ENCODE assay signal across 23 cellular contexts in the genomic region with DNA sequence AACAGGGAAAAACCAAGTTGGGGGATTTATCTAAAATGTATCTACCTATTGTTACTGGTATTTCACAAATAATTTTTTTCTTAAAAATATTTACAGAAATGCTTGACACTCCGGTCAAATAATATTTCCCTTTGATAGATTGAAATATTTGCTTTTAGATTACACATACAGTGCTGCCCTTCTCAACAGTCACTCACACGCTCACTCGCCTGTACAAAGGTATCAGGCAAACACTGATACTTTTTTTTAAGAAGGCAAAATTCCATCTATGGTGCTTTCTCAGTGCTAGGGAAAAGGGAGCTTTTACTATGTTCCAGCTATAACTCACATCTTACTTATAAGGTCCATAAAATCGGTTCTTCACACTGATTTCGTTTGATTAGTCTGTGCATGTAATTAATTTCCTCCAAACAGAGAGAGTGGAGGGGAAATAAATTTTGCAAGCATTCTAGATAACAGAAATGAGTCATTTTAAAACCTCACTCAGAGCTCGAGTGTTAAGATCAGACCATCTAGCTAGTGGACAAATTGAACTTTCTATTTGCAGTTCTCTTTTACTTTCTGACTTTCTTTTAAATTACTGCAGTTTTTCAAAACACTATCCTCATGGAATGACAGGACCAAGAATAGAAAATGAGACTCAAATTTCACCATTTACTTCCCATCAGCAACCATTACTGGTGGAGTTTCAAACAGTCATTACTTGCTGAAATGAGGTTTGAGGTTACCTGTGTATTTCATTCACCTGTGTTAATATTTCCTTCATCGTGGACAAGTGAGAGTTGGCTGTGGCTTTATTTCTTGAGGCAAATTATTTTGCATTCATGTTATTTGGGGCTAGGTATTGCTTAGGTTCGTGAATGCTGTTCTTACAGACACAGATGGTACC.
DNase-seq lines count a peak whose midpoint lies in the region; ATAC-seq, FAIRE-seq and TF ChIP-seq lines count a peak whose summit lies in the region.
"Had no signal": no experiment of that assay in that cellular context is flagged by ENCODE, and none has a peak within 500 bp of the region (broad histone marks: within the 10 kb centered on the region; RNA-seq: fewer than 3 reads in every experiment).

No MANE protein-coding gene starts in this region.

- WGBS in gastroesophageal sphincter (ENCODE audit: low coverage in 1 of 2), 2 donors = 78 to 79% methylated on average over 8 of the region's 8 CpGs

- H3K4me1 ChIP-seq in left ventricle myocardium inferior = no peaks in the 10 kb centered on the region
- no peaks in the 10 kb centered on the region for H3K4me1 ChIP-seq in gastroesophageal sphincter
- H3K4me1 ChIP-seq: right atrium auricular region, SJCRH30 had no signal

- TF ChIP-seq CTCF in bronchial epithelial cell (IDR thresholded peaks at IDR 0.05; ENCODE audit: insufficient read depth, low read length, severe bottlenecking) (no peak), left ventricle myocardium inferior (IDR thresholded peaks at IDR 0.05; ENCODE audit: borderline replicate concordance) (no peak), gastroesophageal sphincter (IDR thresholded peaks at IDR 0.05) (no peak)

- TF ChIP-seq EP300 in gastroesophageal sphincter (IDR thresholded peaks at IDR 0.05) = no peak

- FAIRE-seq in bronchial epithelial cell (lab: Jason Lieb, UNC) = no peak
- FAIRE-seq: GM12892 had no signal

- H3K9me3 ChIP-seq in left ventricle myocardium inferior (replicated peaks) (no peaks in the 10 kb centered on the region), gastroesophageal sphincter (no peaks in the 10 kb centered on the region)
- H3K9me3 ChIP-seq: heart left ventricle, neutrophil, right atrium auricular region, SJCRH30 had no signal

- no peak for TF ChIP-seq POLR2A in gastroesophageal sphincter (IDR thresholded peaks at IDR 0.05)

- no peaks in the 10 kb centered on the region for H3K36me3 ChIP-seq in bronchial epithelial cell (ENCODE audit: control insufficient read depth, insufficient read depth, low read length)
- no peaks in the 10 kb centered on the region for H3K36me3 ChIP-seq in left ventricle myocardium inferior
- H3K36me3 ChIP-seq in gastroesophageal sphincter = no peaks in the 10 kb centered on the region
- H3K36me3 ChIP-seq: heart left ventricle, neutrophil, right atrium auricular region, SJCRH30 had no signal

- no peak overlapping the region for H3K27ac ChIP-seq in left ventricle myocardium inferior (replicated peaks)
- no peak overlapping the region for H3K27ac ChIP-seq in gastroesophageal sphincter
- H3K27ac ChIP-seq: heart left ventricle, HL-60, neutrophil, right atrium auricular region, SJCRH30 had no signal

- ATAC-seq in GM19463 (IDR thresholded peaks at IDR 0.05; ENCODE audit: unreplicated experiment) = peak; percentile 47
- ATAC-seq in HG02973 (IDR thresholded peaks at IDR 0.05; ENCODE audit: unreplicated experiment) = peak; percentile 55
- no peak for ATAC-seq in esophagus mucosa
- ATAC-seq in gastroesophageal sphincter = no peak
- ATAC-seq: heart left ventricle, WTC11 had no signal

- peak; percentile 34 for DNase-seq in DMS53 treated with DMSO at 0.1 percent for 48 hours (lab: John Stamatoyannopoulos, UW; ENCODE audit: unreplicated experiment)
- DNase-seq in bronchial epithelial cell (ENCODE audit: low read depth) = peak; percentile 19
- no peak for DNase-seq in left ventricle myocardium inferior
- DNase-seq in T1000 (lab: John Stamatoyannopoulos, UW) = no peak
- DNase-seq: activated CD4-positive, alpha-beta memory T cell treated with anti-CD3 and anti-CD28 coated beads, Interleukin-2, amount 10 ng/mL, durations not matched to agents 7 days and 5 days; activated naive CD4-positive, alpha-beta T cell; aorta; DMS153; effector memory CD4-positive, alpha-beta T cell; heart left ventricle; NCI-H1436; NCI-H774; SJCRH30 had no signal

- intact Hi-C loops in left ventricle myocardium inferior (cut with micrococcal nuclease) = no loop called here

- H3K4me3 ChIP-seq in bronchial epithelial cell (ENCODE audit: low read depth, low read length) (no peak overlapping the region), left ventricle myocardium inferior (no peak overlapping the region), gastroesophageal sphincter (no peak overlapping the region)
- H3K4me3 ChIP-seq: heart left ventricle, lung, right atrium auricular region, SJCRH30 had no signal

- H3K27me3 ChIP-seq in bronchial epithelial cell (ENCODE audit: control insufficient read depth, insufficient read depth, low read length) = peaks cover 2% of the 10 kb centered on the region
- H3K27me3 ChIP-seq in left ventricle myocardium inferior (ENCODE audit: low read depth) = peaks cover 3% of the 10 kb centered on the region
- no peaks in the 10 kb centered on the region for H3K27me3 ChIP-seq in gastroesophageal sphincter
- H3K27me3 ChIP-seq: neutrophil, right atrium auricular region had no signal

Comparison
In these comparisons a context has a peak if more than half of its experiments do, and no peak if none do; other contexts are left out.
1. DNase-seq: peak in DMS53 treated with DMSO at 0.1 percent for 48 hours (single experiment) and bronchial epithelial cell (single experiment); none in left ventricle myocardium inferior (single experiment) and T1000 (single experiment).
2. ATAC-seq: peak in GM19463 (single experiment) and HG02973 (single experiment); none in esophagus mucosa (single experiment) and gastroesophageal sphincter (single experiment).